Comparison of ENCODE assay signal across 2 cellular contexts in the genomic region with DNA sequence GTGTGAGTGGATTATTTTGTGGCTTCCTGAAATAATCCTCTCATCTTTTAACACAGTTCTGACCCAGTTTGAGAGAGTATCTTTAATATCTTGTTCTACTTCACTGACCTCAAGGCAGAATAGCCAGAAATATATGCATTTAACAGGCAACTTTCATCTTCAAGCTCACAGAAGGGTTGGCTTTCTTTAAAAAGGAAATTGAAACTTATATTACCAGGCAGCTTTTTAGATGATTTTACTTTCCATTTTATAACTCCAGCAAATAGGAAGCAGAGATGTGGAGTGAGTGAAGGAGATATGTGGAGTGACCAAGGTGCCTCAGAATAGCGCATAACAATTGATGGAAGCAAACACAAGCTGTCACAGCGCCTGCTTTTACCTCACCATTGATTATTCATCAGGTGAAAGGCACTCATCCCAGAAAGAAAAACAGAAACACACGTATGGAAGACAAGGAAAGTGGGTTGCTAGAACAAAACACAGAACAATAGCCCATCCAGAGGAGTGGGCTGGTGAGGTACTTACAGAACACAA.
TF ChIP-seq lines count a peak whose summit lies in the region.

No MANE protein-coding gene starts in this region.

TF ChIP-seq in GM23338, 12 proteins besides CTCF, POLR2A, EP300 and RAD21:
- TF ChIP-seq, protein P1, sequence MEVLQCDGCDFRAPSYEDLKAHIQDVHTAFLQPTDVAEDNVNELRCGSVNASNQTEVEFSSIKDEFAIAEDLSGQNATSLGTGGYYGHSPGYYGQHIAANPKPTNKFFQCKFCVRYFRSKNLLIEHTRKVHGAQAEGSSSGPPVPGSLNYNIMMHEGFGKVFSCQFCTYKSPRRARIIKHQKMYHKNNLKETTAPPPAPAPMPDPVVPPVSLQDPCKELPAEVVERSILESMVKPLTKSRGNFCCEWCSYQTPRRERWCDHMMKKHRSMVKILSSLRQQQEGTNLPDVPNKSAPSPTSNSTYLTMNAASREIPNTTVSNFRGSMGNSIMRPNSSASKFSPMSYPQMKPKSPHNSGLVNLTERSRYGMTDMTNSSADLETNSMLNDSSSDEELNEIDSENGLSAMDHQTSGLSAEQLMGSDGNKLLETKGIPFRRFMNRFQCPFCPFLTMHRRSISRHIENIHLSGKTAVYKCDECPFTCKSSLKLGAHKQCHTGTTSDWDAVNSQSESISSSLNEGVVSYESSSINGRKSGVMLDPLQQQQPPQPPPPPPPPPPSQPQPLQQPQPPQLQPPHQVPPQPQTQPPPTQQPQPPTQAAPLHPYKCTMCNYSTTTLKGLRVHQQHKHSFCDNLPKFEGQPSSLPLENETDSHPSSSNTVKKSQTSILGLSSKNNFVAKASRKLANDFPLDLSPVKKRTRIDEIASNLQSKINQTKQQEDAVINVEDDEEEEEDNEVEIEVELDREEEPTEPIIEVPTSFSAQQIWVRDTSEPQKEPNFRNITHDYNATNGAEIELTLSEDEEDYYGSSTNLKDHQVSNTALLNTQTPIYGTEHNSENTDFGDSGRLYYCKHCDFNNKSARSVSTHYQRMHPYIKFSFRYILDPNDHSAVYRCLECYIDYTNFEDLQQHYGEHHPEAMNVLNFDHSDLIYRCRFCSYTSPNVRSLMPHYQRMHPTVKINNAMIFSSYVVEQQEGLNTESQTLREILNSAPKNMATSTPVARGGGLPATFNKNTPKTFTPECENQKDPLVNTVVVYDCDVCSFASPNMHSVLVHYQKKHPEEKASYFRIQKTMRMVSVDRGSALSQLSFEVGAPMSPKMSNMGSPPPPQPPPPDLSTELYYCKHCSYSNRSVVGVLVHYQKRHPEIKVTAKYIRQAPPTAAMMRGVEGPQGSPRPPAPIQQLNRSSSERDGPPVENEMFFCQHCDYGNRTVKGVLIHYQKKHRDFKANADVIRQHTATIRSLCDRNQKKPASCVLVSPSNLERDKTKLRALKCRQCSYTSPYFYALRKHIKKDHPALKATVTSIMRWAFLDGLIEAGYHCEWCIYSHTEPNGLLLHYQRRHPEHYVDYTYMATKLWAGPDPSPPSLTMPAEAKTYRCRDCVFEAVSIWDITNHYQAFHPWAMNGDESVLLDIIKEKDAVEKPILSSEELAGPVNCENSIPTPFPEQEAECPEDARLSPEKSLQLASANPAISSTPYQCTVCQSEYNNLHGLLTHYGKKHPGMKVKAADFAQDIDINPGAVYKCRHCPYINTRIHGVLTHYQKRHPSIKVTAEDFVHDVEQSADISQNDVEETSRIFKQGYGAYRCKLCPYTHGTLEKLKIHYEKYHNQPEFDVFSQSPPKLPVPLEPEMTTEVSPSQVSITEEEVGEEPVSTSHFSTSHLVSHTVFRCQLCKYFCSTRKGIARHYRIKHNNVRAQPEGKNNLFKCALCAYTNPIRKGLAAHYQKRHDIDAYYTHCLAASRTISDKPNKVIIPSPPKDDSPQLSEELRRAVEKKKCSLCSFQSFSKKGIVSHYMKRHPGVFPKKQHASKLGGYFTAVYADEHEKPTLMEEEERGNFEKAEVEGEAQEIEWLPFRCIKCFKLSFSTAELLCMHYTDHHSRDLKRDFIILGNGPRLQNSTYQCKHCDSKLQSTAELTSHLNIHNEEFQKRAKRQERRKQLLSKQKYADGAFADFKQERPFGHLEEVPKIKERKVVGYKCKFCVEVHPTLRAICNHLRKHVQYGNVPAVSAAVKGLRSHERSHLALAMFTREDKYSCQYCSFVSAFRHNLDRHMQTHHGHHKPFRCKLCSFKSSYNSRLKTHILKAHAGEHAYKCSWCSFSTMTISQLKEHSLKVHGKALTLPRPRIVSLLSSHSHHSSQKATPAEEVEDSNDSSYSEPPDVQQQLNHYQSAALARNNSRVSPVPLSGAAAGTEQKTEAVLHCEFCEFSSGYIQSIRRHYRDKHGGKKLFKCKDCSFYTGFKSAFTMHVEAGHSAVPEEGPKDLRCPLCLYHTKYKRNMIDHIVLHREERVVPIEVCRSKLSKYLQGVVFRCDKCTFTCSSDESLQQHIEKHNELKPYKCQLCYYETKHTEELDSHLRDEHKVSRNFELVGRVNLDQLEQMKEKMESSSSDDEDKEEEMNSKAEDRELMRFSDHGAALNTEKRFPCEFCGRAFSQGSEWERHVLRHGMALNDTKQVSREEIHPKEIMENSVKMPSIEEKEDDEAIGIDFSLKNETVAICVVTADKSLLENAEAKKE (CRISPR knock-in tag; IDR thresholded peaks at IDR 0.05), result 0 out of 2 replicates have a peak, but pooled peaks have one; percentile 34
- no peak for TF ChIP-seq POLR2AphosphoS5 (IDR thresholded peaks at IDR 0.05; ENCODE audit: low read depth)

TF ChIP-seq in WTC11, 78 proteins besides CTCF, POLR2A, EP300 and RAD21 (continued from another document):
- TF ChIP-seq FOXP4 (CRISPR knock-in tag; IDR thresholded peaks at IDR 0.05), result no peak
- no peak for TF ChIP-seq PRRX2 (CRISPR knock-in tag; IDR thresholded peaks at IDR 0.05)
- no peak for TF ChIP-seq ELF4 (CRISPR knock-in tag; IDR thresholded peaks at IDR 0.05; ENCODE audit: low read depth)
- TF ChIP-seq ZNF317 (CRISPR knock-in tag; IDR thresholded peaks at IDR 0.05; ENCODE audit: borderline replicate concordance, low read depth), result no peak
- no peak for TF ChIP-seq FOXJ3 (CRISPR knock-in tag; IDR thresholded peaks at IDR 0.05; ENCODE audit: borderline replicate concordance)
- no peak for TF ChIP-seq SOX15 (CRISPR knock-in tag; IDR thresholded peaks at IDR 0.05)
- no peak for TF ChIP-seq RORB (CRISPR knock-in tag; IDR thresholded peaks at IDR 0.05)
- no peak for TF ChIP-seq MYBL2 (CRISPR knock-in tag; IDR thresholded peaks at IDR 0.05)
- no peak for TF ChIP-seq NR3C1 (CRISPR knock-in tag; conservative IDR thresholded peaks at IDR 0.05; ENCODE audit: low read depth)
- TF ChIP-seq ATF1 (CRISPR knock-in tag; IDR thresholded peaks at IDR 0.05), result no peak
- TF ChIP-seq, protein P2, sequence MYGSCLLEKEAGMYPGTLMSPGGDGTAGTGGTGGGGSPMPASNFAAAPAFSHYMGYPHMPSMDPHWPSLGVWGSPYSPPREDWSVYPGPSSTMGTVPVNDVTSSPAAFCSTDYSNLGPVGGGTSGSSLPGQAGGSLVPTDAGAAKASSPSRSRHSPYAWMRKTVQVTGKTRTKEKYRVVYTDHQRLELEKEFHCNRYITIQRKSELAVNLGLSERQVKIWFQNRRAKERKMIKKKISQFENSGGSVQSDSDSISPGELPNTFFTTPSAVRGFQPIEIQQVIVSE (CRISPR knock-in tag; IDR thresholded peaks at IDR 0.05; ENCODE audit: borderline replicate concordance), result no peak
- TF ChIP-seq ZNF121 (CRISPR knock-in tag; IDR thresholded peaks at IDR 0.05), result no peak
- no peak for TF ChIP-seq JAZF1 (CRISPR knock-in tag; IDR thresholded peaks at IDR 0.05)
- TF ChIP-seq, protein P3, sequence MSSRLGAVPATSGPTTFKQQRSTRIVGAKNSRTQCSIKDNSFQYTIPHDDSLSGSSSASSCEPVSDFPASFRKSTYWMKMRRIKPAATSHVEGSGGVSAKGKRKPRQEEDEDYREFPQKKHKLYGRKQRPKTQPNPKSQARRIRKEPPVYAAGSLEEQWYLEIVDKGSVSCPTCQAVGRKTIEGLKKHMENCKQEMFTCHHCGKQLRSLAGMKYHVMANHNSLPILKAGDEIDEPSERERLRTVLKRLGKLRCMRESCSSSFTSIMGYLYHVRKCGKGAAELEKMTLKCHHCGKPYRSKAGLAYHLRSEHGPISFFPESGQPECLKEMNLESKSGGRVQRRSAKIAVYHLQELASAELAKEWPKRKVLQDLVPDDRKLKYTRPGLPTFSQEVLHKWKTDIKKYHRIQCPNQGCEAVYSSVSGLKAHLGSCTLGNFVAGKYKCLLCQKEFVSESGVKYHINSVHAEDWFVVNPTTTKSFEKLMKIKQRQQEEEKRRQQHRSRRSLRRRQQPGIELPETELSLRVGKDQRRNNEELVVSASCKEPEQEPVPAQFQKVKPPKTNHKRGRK (CRISPR knock-in tag; IDR thresholded peaks at IDR 0.05; ENCODE audit: borderline replicate concordance), result no peak
TF ChIP-seq in WTC11: peak in this region for 0.
